Comparison of ENCODE assay signal across 2 cellular contexts in the genomic region with DNA sequence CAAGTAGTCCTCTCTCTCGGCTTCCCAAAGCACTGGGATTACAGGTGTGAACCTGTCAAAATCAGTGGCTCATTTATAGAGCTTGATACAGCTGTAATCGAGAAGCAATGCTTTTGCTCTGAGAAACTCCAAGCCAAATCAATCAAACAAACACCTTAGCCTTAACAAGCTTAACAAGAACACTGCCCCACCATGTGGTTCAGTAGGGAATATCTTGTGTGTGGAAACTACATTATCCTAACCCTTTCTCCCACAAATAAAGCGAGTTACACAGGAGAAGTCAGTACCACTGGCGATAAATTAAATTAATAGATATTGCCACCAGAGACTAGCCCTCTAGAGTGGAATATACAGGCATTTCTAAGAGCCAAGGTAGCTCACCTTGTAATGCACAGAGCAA.
TF ChIP-seq lines count a peak whose summit lies in the region.

No MANE protein-coding gene starts in this region.

TF ChIP-seq in IMR-90, 13 proteins besides CTCF, POLR2A, EP300 and RAD21:
- TF ChIP-seq RCOR1 (IDR thresholded peaks at IDR 0.05; ENCODE audit: insufficient replicate concordance, low read length) (no peak), SMC3 (IDR thresholded peaks at IDR 0.05; ENCODE audit: low read depth, low read length) (no peak), MXI1 (IDR thresholded peaks at IDR 0.05; ENCODE audit: borderline replicate concordance, low read depth, low read length) (no peak), ELK1 (IDR thresholded peaks at IDR 0.05; ENCODE audit: borderline replicate concordance, low read depth, low read length) (no peak), RFX5 (IDR thresholded peaks at IDR 0.05; ENCODE audit: low read depth, low read length) (no peak), USF2 (IDR thresholded peaks at IDR 0.05; ENCODE audit: low read depth, low read length) (no peak), MAZ (IDR thresholded peaks at IDR 0.05; ENCODE audit: borderline replicate concordance, low read depth, low read length) (no peak), FOS (IDR thresholded peaks at IDR 0.05; ENCODE audit: low read depth, low read length) (no peak), CHD1 (IDR thresholded peaks at IDR 0.05; ENCODE audit: low read depth, low read length) (no peak), CEBPB (IDR thresholded peaks at IDR 0.05; ENCODE audit: low read depth, low read length) (no peak), NFE2L2 (IDR thresholded peaks at IDR 0.05; ENCODE audit: low read depth, low read length) (no peak), BHLHE40 (IDR thresholded peaks at IDR 0.05; ENCODE audit: low read depth, low read length) (no peak)

TF ChIP-seq in GM12891, 5 proteins besides CTCF, POLR2A, EP300 and RAD21:
- TF ChIP-seq POU2F2 (IDR thresholded peaks at IDR 0.05; ENCODE audit: low read depth, low read length) (no peak), POLR2AphosphoS5 (IDR thresholded peaks at IDR 0.05; ENCODE audit: low read depth, low read length) (no peak), SPI1 (IDR thresholded peaks at IDR 0.05; ENCODE audit: low read depth, low read length) (no peak), TAF1 (IDR thresholded peaks at IDR 0.05; ENCODE audit: low read depth, low read length) (no peak), PAX5 (IDR thresholded peaks at IDR 0.05; ENCODE audit: insufficient read depth, low read length, severe bottlenecking) (no peak)
